17 cellular contexts compared by ENCODE assay signal in genomic region chr15:101139986-101140696, GRCh38.
DNase-seq lines count a peak whose midpoint lies in the region; ATAC-seq and TF ChIP-seq lines count a peak whose summit lies in the region.
"Had no signal": no experiment of that assay in that cellular context is flagged by ENCODE, and none has a peak within 500 bp of the region (broad histone marks: within the 10 kb centered on the region; RNA-seq: fewer than 3 reads in every experiment).

No MANE protein-coding gene starts in this region.

- no peak overlapping the region for H3K9ac ChIP-seq in PC-3 (ENCODE audit: low read length)

- TF ChIP-seq CTCF in cardiac muscle cell (IDR thresholded peaks at IDR 0.05; ENCODE audit: low read depth, low read length): no peak
- no peak for TF ChIP-seq CTCF in PC-3 (conservative IDR thresholded peaks at IDR 0.05; ENCODE audit: low read depth, low read length)
- TF ChIP-seq CTCF in gastroesophageal sphincter (IDR thresholded peaks at IDR 0.05): no peak
- TF ChIP-seq CTCF in adrenal gland (IDR thresholded peaks at IDR 0.05): no peak

- POLR2A ChIA-PET in PC-3 (lab: Charles Lee; ENCODE audit: unreplicated experiment): no interaction called here

- intact Hi-C loops in Right ventricle myocardium inferior (cut with DNase I) (no loop called here), PC-3 (cut with micrococcal nuclease) (no loop called here), adrenal gland (cut with DNase I) (no loop called here)

- H3K27me3 ChIP-seq in cardiac muscle cell: no peaks in the 10 kb centered on the region
- no peaks in the 10 kb centered on the region for H3K27me3 ChIP-seq in PC-3 (ENCODE audit: low read length)
- no peaks in the 10 kb centered on the region for H3K27me3 ChIP-seq in gastroesophageal sphincter
- no peaks in the 10 kb centered on the region for H3K27me3 ChIP-seq in adrenal gland

- TF ChIP-seq POLR2A in gastroesophageal sphincter (IDR thresholded peaks at IDR 0.05): no peak
- no peak for TF ChIP-seq POLR2A in adrenal gland (IDR thresholded peaks at IDR 0.05)

- H3F3A ChIP-seq in PC-3 (ENCODE audit: low read length, unreplicated experiment): no peaks in the 10 kb centered on the region

- TF ChIP-seq EP300 in gastroesophageal sphincter (IDR thresholded peaks at IDR 0.05): no peak

- no peaks in the 10 kb centered on the region for H3K9me2 ChIP-seq in PC-3 (replicated peaks; ENCODE audit: low read length)

- H3K4me2 ChIP-seq in PC-3 (ENCODE audit: low read length): no peak overlapping the region

- BruUV-seq in PC-3 (replicated peaks; lab: Mats Ljungman, UMichigan): no TSS peak

- ATAC-seq in Right ventricle myocardium inferior (no peak), PC-3 (no peak), gastroesophageal sphincter (no peak)
- ATAC-seq: WTC11 had no signal

- H4K20me1 ChIP-seq in PC-3 (ENCODE audit: low read length): no peaks in the 10 kb centered on the region

- H3K4me3 ChIP-seq in cardiac muscle cell (no peak overlapping the region), PC-3 (ENCODE audit: low read length) (no peak overlapping the region), gastroesophageal sphincter (no peak overlapping the region), adrenal gland (no peak overlapping the region)
- H3K4me3 ChIP-seq: coronary artery, prostate gland had no signal

- CTCF ChIA-PET in PC-3 (lab: Charles Lee): no interaction called here

- 83% methylated on average over 14 of the region's 15 CpGs; no CpG with 5 or more reads in 1 of the 2 donors for WGBS in gastroesophageal sphincter (ENCODE audit: low coverage in 1 of 2), 2 donors
- 80 to 89% (median 84%) methylated on average over 12 to 15 of the region's 15 CpGs for WGBS in adrenal gland, 4 donors

- H3K4me1 ChIP-seq in cardiac muscle cell (ENCODE audit: low read depth) (peaks cover 27% of the 10 kb centered on the region), PC-3 (ENCODE audit: insufficient read depth, low read length) (no peaks in the 10 kb centered on the region), gastroesophageal sphincter (no peaks in the 10 kb centered on the region), adrenal gland (replicated peaks in 1 of 2) (no peaks in the 10 kb centered on the region)
- H3K4me1 ChIP-seq: prostate gland had no signal

- H3K9me3 ChIP-seq in cardiac muscle cell (ENCODE audit: low read depth): no peaks in the 10 kb centered on the region
- no peaks in the 10 kb centered on the region for H3K9me3 ChIP-seq in PC-3 (ENCODE audit: low read length)
- no peaks in the 10 kb centered on the region for H3K9me3 ChIP-seq in gastroesophageal sphincter
- H3K9me3 ChIP-seq in adrenal gland (replicated peaks in 1 of 3): no peaks in the 10 kb centered on the region
- H3K9me3 ChIP-seq: prostate gland had no signal

- DNase-seq in cardiac muscle cell (ENCODE audit: low read depth in 1 of 2, low spot score in 1 of 2) (no peak), Right ventricle myocardium inferior (ENCODE audit: missing footprints) (no peak), RPMI8226 (peak; percentile 74), medulla oblongata (ENCODE audit: extremely low spot score) (peak; percentile 42), PC-3 (no peak), OCI-M1 (lab: John Stamatoyannopoulos, UW) (no peak), adrenal gland (no peak)
- DNase-seq: activated CD4-positive, alpha-beta memory T cell treated with anti-CD3 and anti-CD28 coated beads, Interleukin-2, amount 10 ng/mL, durations not matched to agents 7 days and 5 days; activated naive CD4-positive, alpha-beta T cell treated with anti-CD3 and anti-CD28 coated beads, Interleukin-2, amount 10 ng/mL, durations not matched to agents 7 days and 5 days; activated T-cell treated with anti-CD3 and anti-CD28 coated beads, Interleukin-2, amount 50 U/mL, for 1 hour; GF-D8; naive B cell; SHP77 had no signal

- no peaks in the 10 kb centered on the region for H3K79me2 ChIP-seq in PC-3 (ENCODE audit: low read length)

- H3K36me3 ChIP-seq in cardiac muscle cell: no peaks in the 10 kb centered on the region
- H3K36me3 ChIP-seq in PC-3 (ENCODE audit: low read depth, low read length): no peaks in the 10 kb centered on the region
- no peaks in the 10 kb centered on the region for H3K36me3 ChIP-seq in gastroesophageal sphincter
- H3K36me3 ChIP-seq in adrenal gland (replicated peaks in 1 of 2): no peaks in the 10 kb centered on the region
- H3K36me3 ChIP-seq: prostate gland had no signal

- no peak overlapping the region for H2AFZ ChIP-seq in PC-3 (ENCODE audit: low read length)

- H3K27ac ChIP-seq in cardiac muscle cell: peak overlapping the region; percentile 90
- no peak overlapping the region for H3K27ac ChIP-seq in PC-3 (ENCODE audit: low read length)
- no peak overlapping the region for H3K27ac ChIP-seq in gastroesophageal sphincter
- no peak overlapping the region for H3K27ac ChIP-seq in adrenal gland
- H3K27ac ChIP-seq: coronary artery, prostate gland had no signal

Comparison
In these comparisons a context has a peak if more than half of its experiments do, and no peak if none do; other contexts are left out.
1. DNase-seq: peak in RPMI8226 (single experiment) and medulla oblongata (single experiment); none in cardiac muscle cell (0 of 2), Right ventricle myocardium inferior (single experiment), PC-3 (single experiment), OCI-M1 (single experiment) and adrenal gland (0 of 7).